ENCODE assay signal across 38 cellular contexts in genomic region chr21:44728716-44729115, GRCh38. TPM values are rescaled to one million over a fixed set of nuclear protein-coding genes. Genes with fewer than 3 reads are reported as not detected.
"Had no signal": no experiment of that assay in that cellular context is flagged by ENCODE, and none has a peak within 500 bp of the region (broad histone marks: within the 10 kb centered on the region; RNA-seq: fewer than 3 reads in every experiment).

No MANE protein-coding gene starts in this region.

- DNase-seq: activated B cell treated with CpG ODN at 0.5 μM for 24 hours; activated CD4-positive, alpha-beta memory T cell treated with anti-CD3 and anti-CD28 coated beads for 36 hours; activated CD4-positive, alpha-beta T cell treated with anti-CD3 and anti-CD28 coated beads for 36 hours; activated CD4-positive, alpha-beta T cell treated with anti-CD3 and anti-CD28 coated beads, Interleukin-2, amount 10 ng/mL, durations not matched to agents 24 days and 14 days; activated CD8-positive, alpha-beta memory T cell treated with anti-CD3 and anti-CD28 coated beads, Interleukin-2, amount 10 ng/mL, durations not matched to agents 7 days and 5 days; activated CD8-positive, alpha-beta memory T cell treated with anti-CD3 and anti-CD28 coated beads, Interleukin-2, amount 50 U/mL, for 4 hours; activated CD8-positive, alpha-beta T cell treated with anti-CD3 and anti-CD28 coated beads, Interleukin-2, amount 10 ng/mL, durations not matched to agents 7 days and 5 days; activated gamma-delta T cell treated with Interleukin-2 at 50 U/mL for 16 hours; activated naive CD4-positive, alpha-beta T cell treated with Interleukin-2 at 50 U/mL for 16 hours; activated naive CD8-positive, alpha-beta T cell treated with anti-CD3 and anti-CD28 coated beads for 36 hours; activated naive CD8-positive, alpha-beta T cell treated with anti-CD3 and anti-CD28 coated beads, Interleukin-2, amount 50 U/mL, for 24 hours; activated T-cell treated with anti-CD3 and anti-CD28 coated beads, Interleukin-2, amount 50 U/mL, for 1 hour; activated T-cell treated with anti-CD3 and anti-CD28 coated beads, Interleukin-2, amount 50 U/mL, for 48 hours; adrenal gland; amygdala; aorta; body of pancreas; central memory CD4-positive, alpha-beta T cell; cerebellar nuclear complex; colonic mucosa; effector CD8-positive, alpha-beta T cell; esophagus squamous epithelium; foreskin melanocyte; T-helper 1 cell; T-helper 17 cell; T1000; WERI-Rb-1 had no signal

- H3K27ac ChIP-seq: adrenal gland, body of pancreas, colonic mucosa, epithelial cell of prostate, esophagus squamous epithelium, WERI-Rb-1 had no signal

- H3K4me3 ChIP-seq: adrenal gland, body of pancreas, colonic mucosa, esophagus squamous epithelium had no signal

- H3K9me3 Mint-ChIP-seq: activated B cell treated with CpG ODN at 0.5 μM for 24 hours; activated CD4-positive, alpha-beta memory T cell treated with anti-CD3 and anti-CD28 coated beads for 36 hours; activated CD4-positive, alpha-beta T cell treated with anti-CD3 and anti-CD28 coated beads, Interleukin-2, amount 10 ng/mL, durations not matched to agents 24 days and 14 days; activated naive CD4-positive, alpha-beta T cell treated with anti-CD3 and anti-CD28 coated beads, Interleukin-2, amount 50 U/mL, for 24 hours; activated naive CD8-positive, alpha-beta T cell treated with anti-CD3 and anti-CD28 coated beads for 36 hours; activated naive CD8-positive, alpha-beta T cell treated with anti-CD3 and anti-CD28 coated beads, Interleukin-2, amount 50 U/mL, for 24 hours; activated T-helper 1 cell treated with anti-CD3 and anti-CD28 coated beads, Interleukin-12 subunit alpha, Interleukin-12 subunit beta, Interleukin-2, Interleukin-4 antibody, amounts not matched to agents 30 ng/mL and 10 ng/mL and 1 ng/mL, durations not matched to agents 14 hours and 24 hours and 36 hours; activated T-helper 2 cell treated with anti-CD3 and anti-CD28 coated beads, Interferon-gamma antibody, Interleukin-2, Interleukin-4, amounts not matched to agents 10 μg/mL and 5 μg/mL and 100 μg/mL, durations not matched to agents 14 hours and 24 hours and 36 hours; T-helper 2 cell treated with Interferon-gamma antibody and Interleukin-4, amounts not matched to agents 5 μg/mL and 100 μg/mL, for 36 hours had no signal

- H3K27ac Mint-ChIP-seq: activated B cell treated with CpG ODN at 0.5 μM for 24 hours; activated CD4-positive, alpha-beta memory T cell treated with anti-CD3 and anti-CD28 coated beads for 36 hours; activated CD4-positive, alpha-beta T cell treated with anti-CD3 and anti-CD28 coated beads for 36 hours; activated CD4-positive, alpha-beta T cell treated with anti-CD3 and anti-CD28 coated beads, Interleukin-2, amount 10 ng/mL, durations not matched to agents 24 days and 14 days; activated CD8-positive, alpha-beta memory T cell treated with anti-CD3 and anti-CD28 coated beads, Interleukin-2, amount 10 ng/mL, durations not matched to agents 7 days and 5 days; activated CD8-positive, alpha-beta T cell treated with anti-CD3 and anti-CD28 coated beads, Interleukin-2, amount 10 ng/mL, durations not matched to agents 7 days and 5 days; activated naive CD4-positive, alpha-beta T cell treated with anti-CD3 and anti-CD28 coated beads, Interleukin-2, amount 50 U/mL, for 24 hours; activated naive CD8-positive, alpha-beta T cell treated with anti-CD3 and anti-CD28 coated beads for 36 hours; activated naive CD8-positive, alpha-beta T cell treated with anti-CD3 and anti-CD28 coated beads, Interleukin-2, amount 50 U/mL, for 24 hours; activated T-helper 1 cell treated with anti-CD3 and anti-CD28 coated beads, Interleukin-12 subunit alpha, Interleukin-12 subunit beta, Interleukin-2, Interleukin-4 antibody, amounts not matched to agents 30 ng/mL and 10 ng/mL and 1 ng/mL, durations not matched to agents 14 hours and 24 hours and 36 hours; activated T-helper 2 cell treated with anti-CD3 and anti-CD28 coated beads, Interferon-gamma antibody, Interleukin-2, Interleukin-4, amounts not matched to agents 10 μg/mL and 5 μg/mL and 100 μg/mL, durations not matched to agents 14 hours and 24 hours and 36 hours; T-helper 2 cell treated with Interferon-gamma antibody and Interleukin-4, amounts not matched to agents 5 μg/mL and 100 μg/mL, for 36 hours had no signal

- H3K36me3 ChIP-seq: adrenal gland, colonic mucosa, esophagus squamous epithelium, WERI-Rb-1 had no signal

- H3K36me3 Mint-ChIP-seq: activated CD4-positive, alpha-beta memory T cell treated with anti-CD3 and anti-CD28 coated beads for 36 hours; activated CD8-positive, alpha-beta memory T cell treated with anti-CD3 and anti-CD28 coated beads, Interleukin-2, amount 10 ng/mL, durations not matched to agents 7 days and 5 days; activated naive CD4-positive, alpha-beta T cell treated with anti-CD3 and anti-CD28 coated beads, Interleukin-2, amount 50 U/mL, for 24 hours; activated naive CD8-positive, alpha-beta T cell treated with anti-CD3 and anti-CD28 coated beads for 36 hours had no signal

- H3K9me3 ChIP-seq: adrenal gland, body of pancreas, colonic mucosa, esophagus squamous epithelium had no signal

- H3K4me1 ChIP-seq: adrenal gland, body of pancreas, colonic mucosa had no signal

- H3K4me1 Mint-ChIP-seq: activated B cell treated with CpG ODN at 0.5 μM for 24 hours; activated CD4-positive, alpha-beta T cell treated with anti-CD3 and anti-CD28 coated beads, Interleukin-2, amount 10 ng/mL, durations not matched to agents 24 days and 14 days; activated CD8-positive, alpha-beta memory T cell treated with anti-CD3 and anti-CD28 coated beads, Interleukin-2, amount 10 ng/mL, durations not matched to agents 7 days and 5 days had no signal

- ATAC-seq: activated CD4-positive, alpha-beta T cell treated with anti-CD3 and anti-CD28 coated beads for 36 hours; activated CD4-positive, CD25-positive, alpha-beta regulatory T cell treated with anti-CD3 and anti-CD28 coated beads, Interleukin-2, amount 50 U/mL, for 24 hours; activated CD8-positive, alpha-beta memory T cell treated with anti-CD3 and anti-CD28 coated beads, Interleukin-2, amount 10 ng/mL, durations not matched to agents 7 days and 5 days; activated CD8-positive, alpha-beta T cell treated with anti-CD3 and anti-CD28 coated beads, Interleukin-2, amount 10 ng/mL, durations not matched to agents 7 days and 5 days; activated naive CD8-positive, alpha-beta T cell treated with anti-CD3 and anti-CD28 coated beads, Interleukin-2, amount 50 U/mL, for 24 hours; body of pancreas; T-helper 17 cell had no signal

- H3K4me3 Mint-ChIP-seq: activated B cell treated with CpG ODN at 0.5 μM for 24 hours; activated CD4-positive, alpha-beta memory T cell treated with anti-CD3 and anti-CD28 coated beads for 36 hours; activated CD4-positive, alpha-beta T cell treated with anti-CD3 and anti-CD28 coated beads for 36 hours; activated CD4-positive, alpha-beta T cell treated with anti-CD3 and anti-CD28 coated beads, Interleukin-2, amount 10 ng/mL, durations not matched to agents 24 days and 14 days; activated CD8-positive, alpha-beta memory T cell treated with anti-CD3 and anti-CD28 coated beads, Interleukin-2, amount 10 ng/mL, durations not matched to agents 7 days and 5 days; activated CD8-positive, alpha-beta T cell treated with anti-CD3 and anti-CD28 coated beads, Interleukin-2, amount 10 ng/mL, durations not matched to agents 7 days and 5 days; activated naive CD4-positive, alpha-beta T cell treated with anti-CD3 and anti-CD28 coated beads, Interleukin-2, amount 50 U/mL, for 24 hours; activated naive CD8-positive, alpha-beta T cell treated with anti-CD3 and anti-CD28 coated beads for 36 hours; activated naive CD8-positive, alpha-beta T cell treated with anti-CD3 and anti-CD28 coated beads, Interleukin-2, amount 50 U/mL, for 24 hours; activated T-helper 1 cell treated with anti-CD3 and anti-CD28 coated beads, Interleukin-12 subunit alpha, Interleukin-12 subunit beta, Interleukin-2, Interleukin-4 antibody, amounts not matched to agents 30 ng/mL and 10 ng/mL and 1 ng/mL, durations not matched to agents 14 hours and 24 hours and 36 hours; T-helper 17 cell; T-helper 2 cell treated with Interferon-gamma antibody and Interleukin-4, amounts not matched to agents 5 μg/mL and 100 μg/mL, for 36 hours had no signal

RNA-seq across cellular contexts. Expression of gene TSPEAR, which starts 17.3 kb away (rescaled TPM):
- total RNA-seq: activated B cell treated with CpG ODN at 0.5 μM for 24 hours; activated CD4-positive, alpha-beta memory T cell treated with anti-CD3 and anti-CD28 coated beads for 36 hours; activated CD4-positive, alpha-beta T cell treated with anti-CD3 and anti-CD28 coated beads for 36 hours; activated CD4-positive, alpha-beta T cell treated with anti-CD3 and anti-CD28 coated beads, Interleukin-2, amount 10 ng/mL, durations not matched to agents 24 days and 14 days; activated CD8-positive, alpha-beta memory T cell treated with anti-CD3 and anti-CD28 coated beads for 36 hours; activated CD8-positive, alpha-beta memory T cell treated with anti-CD3 and anti-CD28 coated beads, Interleukin-2, amount 10 ng/mL, durations not matched to agents 7 days and 5 days; activated CD8-positive, alpha-beta T cell treated with anti-CD3 and anti-CD28 coated beads, Interleukin-2, amount 10 ng/mL, durations not matched to agents 7 days and 5 days; activated naive CD8-positive, alpha-beta T cell treated with anti-CD3 and anti-CD28 coated beads for 36 hours; activated T-helper 1 cell treated with anti-CD3 and anti-CD28 coated beads, Interleukin-12 subunit alpha, Interleukin-12 subunit beta, Interleukin-2, Interleukin-4 antibody, amounts not matched to agents 30 ng/mL and 10 ng/mL and 1 ng/mL, durations not matched to agents 14 hours and 24 hours and 36 hours; activated T-helper 2 cell treated with anti-CD3 and anti-CD28 coated beads, Interferon-gamma antibody, Interleukin-2, Interleukin-4, amounts not matched to agents 10 μg/mL and 5 μg/mL and 100 μg/mL, durations not matched to agents 14 hours and 24 hours and 36 hours; adrenal gland; aorta; colonic mucosa; endothelial cell of umbilical vein; esophagus squamous epithelium; fibroblast of lung; fibroblast of villous mesenchyme; T-helper 17 cell had no signal

RNA-seq across cellular contexts. Expression of gene KRTAP10-12, which starts 31.7 kb away (rescaled TPM):
- total RNA-seq: activated B cell treated with CpG ODN at 0.5 μM for 24 hours; activated CD4-positive, alpha-beta memory T cell treated with anti-CD3 and anti-CD28 coated beads for 36 hours; activated CD4-positive, alpha-beta T cell treated with anti-CD3 and anti-CD28 coated beads for 36 hours; activated CD4-positive, alpha-beta T cell treated with anti-CD3 and anti-CD28 coated beads, Interleukin-2, amount 10 ng/mL, durations not matched to agents 24 days and 14 days; activated CD8-positive, alpha-beta memory T cell treated with anti-CD3 and anti-CD28 coated beads for 36 hours; activated CD8-positive, alpha-beta memory T cell treated with anti-CD3 and anti-CD28 coated beads, Interleukin-2, amount 10 ng/mL, durations not matched to agents 7 days and 5 days; activated CD8-positive, alpha-beta T cell treated with anti-CD3 and anti-CD28 coated beads, Interleukin-2, amount 10 ng/mL, durations not matched to agents 7 days and 5 days; activated naive CD8-positive, alpha-beta T cell treated with anti-CD3 and anti-CD28 coated beads for 36 hours; activated T-helper 1 cell treated with anti-CD3 and anti-CD28 coated beads, Interleukin-12 subunit alpha, Interleukin-12 subunit beta, Interleukin-2, Interleukin-4 antibody, amounts not matched to agents 30 ng/mL and 10 ng/mL and 1 ng/mL, durations not matched to agents 14 hours and 24 hours and 36 hours; activated T-helper 2 cell treated with anti-CD3 and anti-CD28 coated beads, Interferon-gamma antibody, Interleukin-2, Interleukin-4, amounts not matched to agents 10 μg/mL and 5 μg/mL and 100 μg/mL, durations not matched to agents 14 hours and 24 hours and 36 hours; adrenal gland; aorta; body of pancreas; colonic mucosa; dermis microvascular lymphatic vessel endothelial cell; endothelial cell of umbilical vein; esophagus squamous epithelium; fibroblast of lung; fibroblast of villous mesenchyme; T-helper 17 cell had no signal

RNA-seq across cellular contexts. Expression of gene KRTAP12-1, which starts 46.8 kb away (rescaled TPM):
- total RNA-seq: activated B cell treated with CpG ODN at 0.5 μM for 24 hours; activated CD4-positive, alpha-beta memory T cell treated with anti-CD3 and anti-CD28 coated beads for 36 hours; activated CD4-positive, alpha-beta T cell treated with anti-CD3 and anti-CD28 coated beads for 36 hours; activated CD4-positive, alpha-beta T cell treated with anti-CD3 and anti-CD28 coated beads, Interleukin-2, amount 10 ng/mL, durations not matched to agents 24 days and 14 days; activated CD8-positive, alpha-beta memory T cell treated with anti-CD3 and anti-CD28 coated beads for 36 hours; activated CD8-positive, alpha-beta memory T cell treated with anti-CD3 and anti-CD28 coated beads, Interleukin-2, amount 10 ng/mL, durations not matched to agents 7 days and 5 days; activated CD8-positive, alpha-beta T cell treated with anti-CD3 and anti-CD28 coated beads, Interleukin-2, amount 10 ng/mL, durations not matched to agents 7 days and 5 days; activated naive CD8-positive, alpha-beta T cell treated with anti-CD3 and anti-CD28 coated beads for 36 hours; activated T-helper 1 cell treated with anti-CD3 and anti-CD28 coated beads, Interleukin-12 subunit alpha, Interleukin-12 subunit beta, Interleukin-2, Interleukin-4 antibody, amounts not matched to agents 30 ng/mL and 10 ng/mL and 1 ng/mL, durations not matched to agents 14 hours and 24 hours and 36 hours; activated T-helper 2 cell treated with anti-CD3 and anti-CD28 coated beads, Interferon-gamma antibody, Interleukin-2, Interleukin-4, amounts not matched to agents 10 μg/mL and 5 μg/mL and 100 μg/mL, durations not matched to agents 14 hours and 24 hours and 36 hours; adrenal gland; aorta; body of pancreas; colonic mucosa; dermis microvascular lymphatic vessel endothelial cell; endothelial cell of umbilical vein; esophagus squamous epithelium; fibroblast of lung; fibroblast of villous mesenchyme; T-helper 17 cell had no signal
